2 cellular contexts compared by ENCODE assay signal in the genomic region with DNA sequence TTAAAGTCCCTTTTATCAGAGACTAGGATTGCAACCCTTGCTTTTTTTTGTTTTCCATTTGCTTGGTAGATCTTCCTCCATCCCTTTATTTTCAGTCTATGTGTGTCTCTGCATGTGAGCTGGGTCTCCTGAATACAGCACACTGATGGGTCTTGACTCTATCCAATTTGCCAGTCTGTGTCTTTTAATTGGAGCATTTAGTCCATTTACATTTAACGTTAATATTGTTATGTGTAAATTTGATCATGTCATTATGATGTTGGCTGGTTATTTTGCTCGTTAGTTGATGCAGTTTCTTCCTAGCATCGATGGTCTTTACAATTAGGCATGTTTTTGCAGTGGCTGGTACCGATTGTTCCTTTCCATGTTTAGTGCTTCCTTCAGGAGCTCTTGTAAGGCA. TPM values are rescaled to one million over a fixed set of nuclear protein-coding genes. Genes with fewer than 3 reads are reported as not detected.
"Had no signal": no experiment of that assay in that cellular context is flagged by ENCODE, and none has a peak within 500 bp of the region (broad histone marks: within the 10 kb centered on the region; RNA-seq: fewer than 3 reads in every experiment).

No MANE protein-coding gene starts in this region.

RNA-seq across cellular contexts. Expression of gene OAS2, which starts 21.2 kb away (rescaled TPM):
- total RNA-seq: endodermal cell had no signal
- polyA plus RNA-seq: hepatocyte had no signal

RNA-seq across cellular contexts. Expression of gene OAS1, which starts 50.4 kb away (rescaled TPM):
- total RNA-seq: endodermal cell had no signal
